Comparison of ENCODE assay signal across 24 cellular contexts in the genomic region with DNA sequence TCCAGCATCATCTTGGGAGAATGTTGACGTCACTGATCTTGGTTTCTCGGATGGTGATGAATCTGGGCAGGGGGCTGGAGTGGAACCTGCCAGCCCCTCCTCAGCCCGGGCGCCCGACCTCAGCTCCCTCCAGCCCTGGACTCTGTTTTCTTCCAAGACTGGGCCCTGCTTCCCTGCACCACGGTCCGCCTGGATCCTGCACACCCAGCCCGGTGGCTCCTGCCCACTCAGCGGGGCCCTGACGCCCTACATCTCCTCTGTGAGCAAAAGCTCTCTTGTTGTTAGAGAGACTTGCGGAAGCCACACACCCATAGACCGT. TPM values are rescaled to one million over a fixed set of nuclear protein-coding genes. Genes with fewer than 3 reads are reported as not detected.
"Had no signal": no experiment of that assay in that cellular context is flagged by ENCODE, and none has a peak within 500 bp of the region (broad histone marks: within the 10 kb centered on the region; RNA-seq: fewer than 3 reads in every experiment).

No MANE protein-coding gene starts in this region.

- DNase-seq: activated CD4-positive, alpha-beta T cell treated with anti-CD3 and anti-CD28 coated beads for 1 hour; activated CD4-positive, alpha-beta T cell treated with anti-CD3 and anti-CD28 coated beads, Interleukin-2, amount 10 ng/mL, durations not matched to agents 24 days and 14 days; activated CD4-positive, alpha-beta T cell treated with anti-CD3 and anti-CD28 coated beads, Interleukin-2, amount 50 U/mL, for 48 hours; activated CD8-positive, alpha-beta memory T cell treated with anti-CD3 and anti-CD28 coated beads, Interleukin-2, amount 10 ng/mL, durations not matched to agents 7 days and 5 days; activated effector memory CD4-positive, alpha-beta T cell treated with Interleukin-2 at 50 U/mL for 16 hours; activated naive CD4-positive, alpha-beta T cell; activated T-cell treated with anti-CD3 and anti-CD28 coated beads, Interleukin-2, amount 50 U/mL, for 24 hours; NCI-H1092 treated with DMSO at 0.1 percent for 48 hours; NCI-H1417 treated with DMSO at 0.1 percent for 48 hours; NCI-H1694; NCI-H2029; NCI-H2107; NCI-H2171 treated with DMSO at 0.1 percent for 48 hours; NCI-H226; NCI-H526; NCI-H774; RPMI8226; SHP77 treated with DMSO at 0.1 percent for 48 hours had no signal

- H3K4me1 ChIP-seq: breast epithelium had no signal

- H3K27ac ChIP-seq: breast epithelium, KMS-11 had no signal

- H3K9ac ChIP-seq: KMS-11 had no signal

- H3K9me3 ChIP-seq: breast epithelium had no signal

- H3K36me3 ChIP-seq: breast epithelium had no signal

- ATAC-seq: activated CD8-positive, alpha-beta memory T cell treated with anti-CD3 and anti-CD28 coated beads, Interleukin-2, amount 10 ng/mL, durations not matched to agents 7 days and 5 days; Panc1; WTC11 had no signal

- H3K27me3 ChIP-seq: breast epithelium had no signal

- H3K4me3 ChIP-seq: breast epithelium had no signal

RNA-seq across cellular contexts. Expression of gene FAM20C, which starts 22.6 kb away (rescaled TPM):
- total RNA-seq: OCI-LY7, SK-MEL-5 had no signal
